Comparison of ENCODE assay signal across 2 cellular contexts in genomic region chr2:240817496-240818292, GRCh38.
TF ChIP-seq lines count a peak whose summit lies in the region.

No MANE protein-coding gene starts in this region.

TF ChIP-seq in H1, 55 proteins besides CTCF, POLR2A, EP300 and RAD21:
- TF ChIP-seq BACH1 (IDR thresholded peaks at IDR 0.05; ENCODE audit: low read length): no peak
- TF ChIP-seq POLR2AphosphoS5 (IDR thresholded peaks at IDR 0.05; ENCODE audit: low read depth, low read length): 0 out of 2 replicates have a peak, but pooled peaks have one; percentile 4

TF ChIP-seq in neural cell, 6 proteins besides CTCF, POLR2A, EP300 and RAD21:
- TF ChIP-seq SMC3 (conservative IDR thresholded peaks at IDR 0.05; ENCODE audit: poor library complexity) (no peak), POLR2AphosphoS5 (IDR thresholded peaks at IDR 0.05) (no peak), REST (IDR thresholded peaks at IDR 0.05; ENCODE audit: borderline replicate concordance) (no peak), EZH2 (IDR thresholded peaks at IDR 0.05; ENCODE audit: borderline replicate concordance, insufficient read depth, low read length, poor library complexity, severe bottlenecking) (no peak), MXI1 (conservative IDR thresholded peaks at IDR 0.05; ENCODE audit: poor library complexity, severe bottlenecking) (no peak), TAF1 (IDR thresholded peaks at IDR 0.05; ENCODE audit: low read depth) (no peak)
